ENCODE assay signal across 9 cellular contexts in genomic region chr3:190038050-190038631, GRCh38.
DNase-seq lines count a peak whose midpoint lies in the region; ATAC-seq and TF ChIP-seq lines count a peak whose summit lies in the region.
"Had no signal": no experiment of that assay in that cellular context is flagged by ENCODE, and none has a peak within 500 bp of the region (broad histone marks: within the 10 kb centered on the region; RNA-seq: fewer than 3 reads in every experiment).

No MANE protein-coding gene starts in this region.

- peak overlapping the region; percentile 62 for H3K27ac ChIP-seq in trophoblast cell (ENCODE audit: low read depth, low read length)
- H3K27ac ChIP-seq: psoas muscle had no signal

- no peak for TF ChIP-seq CTCF in fibroblast of mammary gland (conservative IDR thresholded peaks at IDR 0.05; ENCODE audit: control insufficient read depth, insufficient read depth, low read depth, low read length)

- H2AK5ac ChIP-seq in trophoblast cell (ENCODE audit: low read length): no peak overlapping the region

- H3K36me3 ChIP-seq in trophoblast cell (ENCODE audit: control insufficient read depth in 1 of 2, insufficient read depth in 2 of 2, low read length in 2 of 2): no peaks in the 10 kb centered on the region

- H3K9ac ChIP-seq in trophoblast cell (ENCODE audit: low read length): no peak overlapping the region

- H3K4ac ChIP-seq in trophoblast cell (ENCODE audit: low read depth, low read length): no peak overlapping the region

- H3K18ac ChIP-seq in trophoblast cell (ENCODE audit: low read length): no peak overlapping the region

- DNase-seq in HCEC 1CT: peak; percentile 68
- DNase-seq in RPMI7951 (ENCODE audit: low read depth): peak; percentile 91
- DNase-seq in fibroblast of mammary gland (ENCODE audit: low read depth): peak; percentile 79
- peak; percentile 82 to 90 for DNase-seq in trophoblast cell
- DNase-seq in NCI-H2227 (lab: John Stamatoyannopoulos, UW; ENCODE audit: unreplicated experiment): no peak
- DNase-seq in amygdala (lab: John Stamatoyannopoulos, UW): no peak

- H4K8ac ChIP-seq in trophoblast cell (ENCODE audit: low read depth, low read length): no peak overlapping the region

- no peaks in the 10 kb centered on the region for H3K79me2 ChIP-seq in trophoblast cell (ENCODE audit: control insufficient read depth, insufficient read depth, low read length, poor library complexity)

- ATAC-seq in HG03280 (IDR thresholded peaks at IDR 0.05; ENCODE audit: unreplicated experiment) (no peak), HG03097 (IDR thresholded peaks at IDR 0.05; ENCODE audit: low FRiP score, unreplicated experiment) (no peak)
- ATAC-seq: psoas muscle had no signal

- no peak overlapping the region for H3K23ac ChIP-seq in trophoblast cell (ENCODE audit: low read length)

- peaks cover 2% of the 10 kb centered on the region for H3K79me1 ChIP-seq in trophoblast cell (ENCODE audit: low read length)

- H4K91ac ChIP-seq in trophoblast cell (ENCODE audit: low read depth, low read length): no peak overlapping the region

- H3K4me3 ChIP-seq in fibroblast of mammary gland (ENCODE audit: control insufficient read depth, low read depth, low read length): no peak overlapping the region
- no peak overlapping the region for H3K4me3 ChIP-seq in trophoblast cell (ENCODE audit: low read depth, low read length)
- H3K4me3 ChIP-seq: psoas muscle had no signal

- H3K4me1 ChIP-seq in trophoblast cell (ENCODE audit: control insufficient read depth in 1 of 2, insufficient read depth in 2 of 2, low read length in 2 of 2): no peaks in the 10 kb centered on the region
- H3K4me1 ChIP-seq: psoas muscle had no signal

- H4K12ac ChIP-seq in trophoblast cell (ENCODE audit: low read depth, low read length): no peak overlapping the region

- H2BK120ac ChIP-seq in trophoblast cell (ENCODE audit: insufficient read depth, low read length, poor library complexity): no peak overlapping the region

- no peak overlapping the region for H2BK5ac ChIP-seq in trophoblast cell (ENCODE audit: low read depth, low read length, poor library complexity)

- H3K4me2 ChIP-seq in trophoblast cell (ENCODE audit: low read length): no peak overlapping the region

- no peak overlapping the region for H2BK12ac ChIP-seq in trophoblast cell (ENCODE audit: low read length)

- WGBS in trophoblast cell (ENCODE audit: extremely low coverage, insufficient coverage, insufficient read length): no CpG with 5 or more reads among the region's 4 CpGs

- no peak overlapping the region for H3K14ac ChIP-seq in trophoblast cell (ENCODE audit: low read length)

- no peak overlapping the region for H2AFZ ChIP-seq in trophoblast cell (ENCODE audit: insufficient read depth, low read length, poor library complexity)

- H3K27me3 ChIP-seq in trophoblast cell (ENCODE audit: insufficient read depth, low read length): no peaks in the 10 kb centered on the region

- no peaks in the 10 kb centered on the region for H3K9me3 ChIP-seq in trophoblast cell (ENCODE audit: insufficient read depth, low read depth, low read length)
- H3K9me3 ChIP-seq: psoas muscle had no signal

Comparison
In these comparisons a context has a peak if more than half of its experiments do, and no peak if none do; other contexts are left out.
1. DNase-seq: peak in HCEC 1CT (single experiment), RPMI7951 (single experiment), fibroblast of mammary gland (single experiment) and trophoblast cell (2 of 2); none in NCI-H2227 (single experiment) and amygdala (0 of 56).